ENCODE assay signal across 9 cellular contexts in the genomic region with DNA sequence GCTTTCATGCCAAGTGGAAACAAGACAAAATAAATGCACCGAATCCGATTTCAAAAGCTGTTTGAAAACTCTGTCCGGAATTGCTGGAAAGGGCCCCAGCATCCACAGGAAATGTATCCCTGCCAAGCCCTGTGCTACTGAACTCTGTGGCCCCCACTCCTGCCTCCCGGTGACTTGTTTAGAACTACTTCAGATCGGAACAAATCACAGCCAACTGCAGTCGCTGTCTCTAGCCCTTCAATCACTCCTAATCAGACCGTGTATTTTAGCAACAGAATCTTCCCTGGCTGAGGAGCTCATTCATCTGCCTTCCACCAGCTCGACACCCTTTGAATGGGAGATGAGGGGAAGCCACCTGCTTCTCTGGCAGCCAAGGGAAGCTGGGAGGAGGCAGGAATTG.
DNase-seq lines count a peak whose midpoint lies in the region; ATAC-seq and TF ChIP-seq lines count a peak whose summit lies in the region.
"Had no signal": no experiment of that assay in that cellular context is flagged by ENCODE, and none has a peak within 500 bp of the region (broad histone marks: within the 10 kb centered on the region; RNA-seq: fewer than 3 reads in every experiment).

No MANE protein-coding gene starts in this region.

- TF ChIP-seq POLR2A in breast epithelium (IDR thresholded peaks at IDR 0.05) (no peak), testis (IDR thresholded peaks at IDR 0.05) (no peak)

- 29 to 38% methylated on average over 7 to 8 of the region's 8 CpGs for WGBS in testis, 2 donors

- no peaks in the 10 kb centered on the region for H3K27me3 ChIP-seq in breast epithelium
- H3K27me3 ChIP-seq in layer of hippocampus (ENCODE audit: control insufficient read depth, insufficient read depth, low read length) = no peaks in the 10 kb centered on the region
- no peaks in the 10 kb centered on the region for H3K27me3 ChIP-seq in testis

- H3K4me3 Mint-ChIP-seq in MCF 10A (ENCODE audit: unreplicated experiment) (no peak overlapping the region), brain (peak overlapping the region; percentile 10 to 64 (median 40))
- H3K4me3 Mint-ChIP-seq in effector memory CD8-positive, alpha-beta T cell = no peak overlapping the region
- H3K4me3 Mint-ChIP-seq: natural killer cell treated with Interleukin-12 subunit alpha and Interleukin-12 subunit beta and Interleukin-15 and Interleukin-18, amount 100 ng/mL, for 72 hours had no signal

- H3K9me3 ChIP-seq in breast epithelium (no peaks in the 10 kb centered on the region), testis (no peaks in the 10 kb centered on the region)

- H3K27ac ChIP-seq in breast epithelium = no peak overlapping the region
- H3K27ac ChIP-seq in layer of hippocampus (ENCODE audit: low read depth, low read length) = peak overlapping the region; percentile 27
- H3K27ac ChIP-seq in testis = no peak overlapping the region

- H3K9me3 Mint-ChIP-seq in MCF 10A (ENCODE audit: unreplicated experiment) = no peaks in the 10 kb centered on the region
- H3K9me3 Mint-ChIP-seq in brain = peaks cover 0 to 4% (median 0%) of the 10 kb centered on the region in 5 experiments
- no peaks in the 10 kb centered on the region for H3K9me3 Mint-ChIP-seq in effector memory CD8-positive, alpha-beta T cell
- H3K9me3 Mint-ChIP-seq: natural killer cell treated with Interleukin-12 subunit alpha and Interleukin-12 subunit beta and Interleukin-15 and Interleukin-18, amount 100 ng/mL, for 72 hours had no signal

- POLR2A ChIA-PET in MCF 10A (lab: Yijun Ruan, JAX) = interaction anchor here (0.8 to 3.0 kb wide), 5 partner anchors 15 to 34 kb away, joined by 3 to 23 read pairs (median 4); no protein-coding TSS in a partner anchor

- no peaks in the 10 kb centered on the region for H3K36me3 ChIP-seq in breast epithelium
- no peaks in the 10 kb centered on the region for H3K36me3 ChIP-seq in testis (ENCODE audit: low read depth, missing control alignments)

- H3K4me3 ChIP-seq in breast epithelium (peak overlapping the region in 2 of 3 donors; percentile 10 to 44), testis (no peak overlapping the region)

- H3K4me1 ChIP-seq in breast epithelium (peaks cover 0 to 7% of the 10 kb centered on the region in 2 donors), testis (no peaks in the 10 kb centered on the region)

- intact Hi-C loops in breast epithelium (cut with DNase I; ENCODE audit: low total_unique reads) (no loop called here), MCF 10A (cut with micrococcal nuclease) (loop anchor here (1.0 kb wide), 1 partner anchor 16 kb away; no protein-coding TSS in a partner anchor), testis (cut with DNase I; ENCODE audit: low total_unique reads) (no loop called here)

- DNase-seq in breast epithelium (ENCODE audit: low spot score in 2 of 2) (no peak), MCF 10A (ENCODE audit: unreplicated experiment) (no peak), testis (peak; percentile 39)
- DNase-seq in effector memory CD8-positive, alpha-beta T cell = no peak
- DNase-seq in activated CD4-positive, alpha-beta T cell treated with anti-CD3 and anti-CD28 coated beads for 4 hours = no peak

- BruUV-seq in MCF 10A (replicated peaks; lab: Mats Ljungman, UMichigan) = no TSS peak

- CTCF ChIA-PET in MCF 10A (lab: Yijun Ruan, JAX) = interaction anchor here (0.6 to 16.3 kb wide), 12 partner anchors 14 to 620 kb away, joined by 3 to 284 read pairs (median 6); partner anchors contain the start of gene LCP2

- no peak overlapping the region for H3K27ac Mint-ChIP-seq in MCF 10A (ENCODE audit: low read depth, unreplicated experiment)
- peak overlapping the region; percentile 69 to 98 (median 92) for H3K27ac Mint-ChIP-seq in brain
- no peak overlapping the region for H3K27ac Mint-ChIP-seq in effector memory CD8-positive, alpha-beta T cell
- H3K27ac Mint-ChIP-seq: natural killer cell treated with Interleukin-12 subunit alpha and Interleukin-12 subunit beta and Interleukin-15 and Interleukin-18, amount 100 ng/mL, for 72 hours had no signal

- H3K36me3 Mint-ChIP-seq in MCF 10A (ENCODE audit: insufficient read depth, unreplicated experiment) (no peaks in the 10 kb centered on the region), brain (no peaks in the 10 kb centered on the region)
- H3K36me3 Mint-ChIP-seq in effector memory CD8-positive, alpha-beta T cell (ENCODE audit: insufficient read depth) = no peaks in the 10 kb centered on the region
- H3K36me3 Mint-ChIP-seq: natural killer cell treated with Interleukin-12 subunit alpha and Interleukin-12 subunit beta and Interleukin-15 and Interleukin-18, amount 100 ng/mL, for 72 hours had no signal

- ATAC-seq in HG03097 (IDR thresholded peaks at IDR 0.05; ENCODE audit: low FRiP score, unreplicated experiment) = no peak
- no peak for ATAC-seq in effector memory CD8-positive, alpha-beta T cell (replicated peaks)

- H3K4me1 Mint-ChIP-seq in MCF 10A (ENCODE audit: insufficient read depth, unreplicated experiment) = peaks cover 17% of the 10 kb centered on the region
- H3K4me1 Mint-ChIP-seq in brain = peaks cover 68% of the 10 kb centered on the region
- H3K4me1 Mint-ChIP-seq in effector memory CD8-positive, alpha-beta T cell (ENCODE audit: low read depth in 2 of 2) = no peaks in the 10 kb centered on the region

- peaks cover 31% of the 10 kb centered on the region for H3K27me3 Mint-ChIP-seq in MCF 10A (ENCODE audit: insufficient read depth, unreplicated experiment)
- H3K27me3 Mint-ChIP-seq in brain = peaks cover 3% of the 10 kb centered on the region
- H3K27me3 Mint-ChIP-seq in effector memory CD8-positive, alpha-beta T cell = peaks cover 38 to 93% of the 10 kb centered on the region in 2 donors

- TF ChIP-seq CTCF in breast epithelium (IDR thresholded peaks at IDR 0.05) = no peak
- no peak for TF ChIP-seq CTCF in MCF 10A (IDR thresholded peaks at IDR 0.05; ENCODE audit: unreplicated experiment)
- TF ChIP-seq CTCF in brain (conservative IDR thresholded peaks at IDR 0.05) = no peak
- no peak for TF ChIP-seq CTCF in testis (IDR thresholded peaks at IDR 0.05)

Comparison
In these comparisons a context has a peak if more than half of its experiments do, and no peak if none do; other contexts are left out.
1. H3K4me3 ChIP-seq: peak in breast epithelium (2 of 3); none in testis (0 of 2).
2. H3K27ac Mint-ChIP-seq: peak in brain (5 of 5); none in MCF 10A (single experiment) and effector memory CD8-positive, alpha-beta T cell (0 of 2).
3. H3K4me3 Mint-ChIP-seq: peak in brain (5 of 5); none in MCF 10A (single experiment) and effector memory CD8-positive, alpha-beta T cell (0 of 2).